In the genomic region with DNA sequence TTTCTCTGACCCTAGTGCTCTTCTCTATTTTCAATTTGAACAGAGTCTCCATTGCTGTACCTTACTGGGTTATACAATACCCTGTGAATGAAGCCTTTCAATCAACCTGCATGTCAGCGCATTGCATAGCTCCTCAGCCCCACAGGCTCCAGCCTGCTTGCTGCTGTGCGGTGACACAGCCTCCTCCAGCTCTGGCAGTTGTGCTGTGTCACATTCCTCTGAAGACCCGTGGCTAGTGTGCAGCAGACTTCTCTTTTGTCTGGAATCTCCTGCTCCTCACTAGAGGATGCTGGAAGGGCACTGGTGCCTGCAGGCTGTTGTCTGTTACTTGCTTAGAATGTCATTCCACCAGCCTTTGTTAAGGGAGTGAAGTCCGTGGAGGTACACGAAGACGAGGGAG, we compare ENCODE assay signal across 22 cellular contexts.
DNase-seq lines count a peak whose midpoint lies in the region; ATAC-seq and TF ChIP-seq lines count a peak whose summit lies in the region.
"Had no signal": no experiment of that assay in that cellular context is flagged by ENCODE, and none has a peak within 500 bp of the region (broad histone marks: within the 10 kb centered on the region; RNA-seq: fewer than 3 reads in every experiment).

No MANE protein-coding gene starts in this region.

- no peaks in the 10 kb centered on the region for H3K27me3 ChIP-seq in Caco-2 (replicated peaks; ENCODE audit: control insufficient read depth, insufficient read depth, low read length)

- no TSS peak for BruUV-seq in Caco-2 (replicated peaks; lab: Mats Ljungman, UMichigan)

- no peaks in the 10 kb centered on the region for H3K36me3 ChIP-seq in Caco-2 (ENCODE audit: control insufficient read depth, insufficient read depth, low read length)
- H3K36me3 ChIP-seq: uterus had no signal

- H3K36me3 Mint-ChIP-seq in Caco-2 (ENCODE audit: insufficient read depth, unreplicated experiment) (no peaks in the 10 kb centered on the region), glutamatergic neuron (ENCODE audit: unreplicated experiment) (no peaks in the 10 kb centered on the region), neural crest cell (ENCODE audit: low read depth) (no peaks in the 10 kb centered on the region)
- H3K36me3 Mint-ChIP-seq: CD4-positive, CD25-positive, alpha-beta regulatory T cell had no signal

- H3K9me3 Mint-ChIP-seq in Caco-2 (ENCODE audit: unreplicated experiment) (no peaks in the 10 kb centered on the region), glutamatergic neuron (ENCODE audit: unreplicated experiment) (peaks cover 7% of the 10 kb centered on the region), neural crest cell (no peaks in the 10 kb centered on the region)
- H3K9me3 Mint-ChIP-seq: stimulated activated naive CD8-positive, alpha-beta T cell treated with anti-CD3 and anti-CD28 coated beads, Interleukin-15, amount 100 ng/mL, for 72 hours had no signal

- H3K4me1 Mint-ChIP-seq in Caco-2 (ENCODE audit: low read depth, unreplicated experiment) = peaks cover 15% of the 10 kb centered on the region
- peaks cover 35% of the 10 kb centered on the region for H3K4me1 Mint-ChIP-seq in glutamatergic neuron (ENCODE audit: low read depth, unreplicated experiment)
- peaks cover 35% of the 10 kb centered on the region for H3K4me1 Mint-ChIP-seq in neural crest cell
- H3K4me1 Mint-ChIP-seq: CD4-positive, CD25-positive, alpha-beta regulatory T cell; stimulated activated naive CD8-positive, alpha-beta T cell treated with anti-CD3 and anti-CD28 coated beads, Interleukin-15, amount 100 ng/mL, for 72 hours had no signal

- H3K9me3 ChIP-seq in Caco-2 = no peaks in the 10 kb centered on the region; the same call in 1 of the 2 replicates
- H3K9me3 ChIP-seq: uterus had no signal

- H3K27me3 Mint-ChIP-seq in Caco-2 (ENCODE audit: insufficient read depth, unreplicated experiment) (no peaks in the 10 kb centered on the region), glutamatergic neuron (ENCODE audit: unreplicated experiment) (peaks cover 6% of the 10 kb centered on the region), neural crest cell (ENCODE audit: low read depth) (no peaks in the 10 kb centered on the region)

- H3K27ac Mint-ChIP-seq in Caco-2 (ENCODE audit: unreplicated experiment) (peak overlapping the region; percentile 40), glutamatergic neuron (ENCODE audit: unreplicated experiment) (peak overlapping the region; percentile 97), neural crest cell (ENCODE audit: unreplicated experiment) (peak overlapping the region; percentile 91)
- H3K27ac Mint-ChIP-seq: CD4-positive, CD25-positive, alpha-beta regulatory T cell had no signal

- H3K4me3 Mint-ChIP-seq in Caco-2 (ENCODE audit: unreplicated experiment) (no peak overlapping the region), glutamatergic neuron (ENCODE audit: unreplicated experiment) (peak overlapping the region; percentile 35), neural crest cell (peak overlapping the region; percentile 73)
- H3K4me3 Mint-ChIP-seq: CD4-positive, CD25-positive, alpha-beta regulatory T cell; stimulated activated naive CD8-positive, alpha-beta T cell treated with anti-CD3 and anti-CD28 coated beads, Interleukin-15, amount 100 ng/mL, for 72 hours had no signal

- peak; percentile 64 to 73 for DNase-seq in Caco-2
- peak; percentile 78 for DNase-seq in NCI-H526 treated with DMSO at 0.1 percent for 48 hours (lab: John Stamatoyannopoulos, UW)
- DNase-seq in glutamatergic neuron = no peak
- peak; percentile 40 for DNase-seq in neural crest cell (ENCODE audit: low read depth, low spot score)
- DNase-seq in cerebellum (ENCODE audit: low spot score) = no peak
- no peak for DNase-seq in left colon
- DNase-seq in activated CD4-positive, alpha-beta T cell treated with anti-CD3 and anti-CD28 coated beads, Interleukin-2, amount 50 U/mL, for 4 hours = no peak
- DNase-seq: activated CD4-positive, alpha-beta T cell treated with anti-CD3 and anti-CD28 coated beads for 48 hours; activated CD8-positive, alpha-beta memory T cell treated with anti-CD3 and anti-CD28 coated beads, Interleukin-2, amount 50 U/mL, for 48 hours; CD4-positive, CD25-positive, alpha-beta regulatory T cell; cerebellar nuclear complex; EL; IMR-90; left ventricle myocardium superior; MM.1S; NCI-H1694 treated with DMSO at 0.1 percent for 48 hours; NCI-H446 treated with DMSO at 0.1 percent for 48 hours; SHP77; stimulated activated CD4-positive, alpha-beta T cell treated with anti-CD3 and anti-CD28 coated beads, Interleukin-15, amount 100 ng/mL, for 24 hours; stimulated activated naive CD8-positive, alpha-beta T cell treated with anti-CD3 and anti-CD28 coated beads, Interleukin-15, amount 100 ng/mL, for 72 hours; uterus had no signal

- CTCF ChIA-PET in Caco-2 (lab: Charles Lee) = interaction anchor here (0.8 to 1.2 kb wide), 2 partner anchors 17 to 67 kb away, joined by 4 to 6 read pairs; no protein-coding TSS in a partner anchor

- TF ChIP-seq CTCF in Caco-2 (IDR thresholded peaks at IDR 0.05; ENCODE audit: insufficient read depth in 1 of 2, low read depth in 1 of 2, low read length in 1 of 2, severe bottlenecking in 1 of 2, unreplicated experiment in 1 of 2) (no peak), glutamatergic neuron (IDR thresholded peaks at IDR 0.05; ENCODE audit: partially characterized antibody, unreplicated experiment) (no peak), neural crest cell (conservative IDR thresholded peaks at IDR 0.05) (no peak)

- H3K4me1 ChIP-seq in Caco-2 = peaks cover 8% of the 10 kb centered on the region
- H3K4me1 ChIP-seq: uterus had no signal

- ATAC-seq in HG03196 (IDR thresholded peaks at IDR 0.05; ENCODE audit: unreplicated experiment) (no peak), left colon (no peak)
- ATAC-seq: left ventricle myocardium superior; stimulated activated naive CD8-positive, alpha-beta T cell treated with anti-CD3 and anti-CD28 coated beads, Interleukin-15, amount 100 ng/mL, for 72 hours had no signal

- POLR2A ChIA-PET in Caco-2 (lab: Charles Lee) = no interaction called here

- intact Hi-C loops in Caco-2 (cut with micrococcal nuclease; ENCODE audit: unreplicated experiment) (no loop called here), left colon (cut with DNase I, micrococcal nuclease) (no loop called here)

- no peak overlapping the region for H3K4me3 ChIP-seq in Caco-2 (ENCODE audit: low read depth, low read length)
- H3K4me3 ChIP-seq: uterus had no signal

Comparison
In these comparisons a context has a peak if more than half of its experiments do, and no peak if none do; other contexts are left out.
1. DNase-seq: peak in Caco-2 (2 of 2), NCI-H526 treated with DMSO at 0.1 percent for 48 hours (single experiment) and neural crest cell (single experiment); none in glutamatergic neuron (single experiment), cerebellum (single experiment), left colon (0 of 2) and activated CD4-positive, alpha-beta T cell treated with anti-CD3 and anti-CD28 coated beads, Interleukin-2, amount 50 U/mL, for 4 hours (0 of 2).
2. H3K27ac Mint-ChIP-seq: peak in every context shown above with its lines; median percentile 97 in glutamatergic neuron; 91 in neural crest cell; 40 in Caco-2.